22 cellular contexts compared by ENCODE assay signal in genomic region chr13:94236876-94237275, GRCh38.
A peak's percentile ranks its signal among the peaks of the same experiment; 100 is the strongest.
DNase-seq lines count a peak whose midpoint lies in the region; ATAC-seq lines count a peak whose summit lies in the region.
"Had no signal": no experiment of that assay in that cellular context is flagged by ENCODE, and none has a peak within 500 bp of the region (broad histone marks: within the 10 kb centered on the region; RNA-seq: fewer than 3 reads in every experiment).

No MANE protein-coding gene starts in this region.

- no peaks in the 10 kb centered on the region for H3K36me3 Mint-ChIP-seq in activated CD8-positive, alpha-beta memory T cell treated with anti-CD3 and anti-CD28 coated beads, Interleukin-2, amount 10 ng/mL, durations not matched to agents 7 days and 5 days
- H3K36me3 Mint-ChIP-seq in activated naive CD8-positive, alpha-beta T cell treated with anti-CD3 and anti-CD28 coated beads, Interleukin-2, amount 50 U/mL, for 24 hours (ENCODE audit: low read depth), result no peaks in the 10 kb centered on the region
- H3K36me3 Mint-ChIP-seq: CD8-positive, alpha-beta T cell; memory B cell had no signal

- no peak overlapping the region for H3K4me3 Mint-ChIP-seq in activated CD8-positive, alpha-beta memory T cell treated with anti-CD3 and anti-CD28 coated beads, Interleukin-2, amount 10 ng/mL, durations not matched to agents 7 days and 5 days
- peak overlapping the region; percentile 3 for H3K4me3 Mint-ChIP-seq in activated naive CD8-positive, alpha-beta T cell treated with anti-CD3 and anti-CD28 coated beads, Interleukin-2, amount 50 U/mL, for 24 hours
- H3K4me3 Mint-ChIP-seq: memory B cell; nephron progenitor cell; T-helper 2 cell treated with Interferon-gamma antibody and Interleukin-4, amounts not matched to agents 5 μg/mL and 100 μg/mL, for 36 hours had no signal

- H3K9me3 Mint-ChIP-seq in activated CD8-positive, alpha-beta memory T cell treated with anti-CD3 and anti-CD28 coated beads, Interleukin-2, amount 10 ng/mL, durations not matched to agents 7 days and 5 days (ENCODE audit: low read depth), result no peaks in the 10 kb centered on the region
- H3K9me3 Mint-ChIP-seq in activated naive CD8-positive, alpha-beta T cell treated with anti-CD3 and anti-CD28 coated beads, Interleukin-2, amount 50 U/mL, for 24 hours, result no peaks in the 10 kb centered on the region
- H3K9me3 Mint-ChIP-seq: CD8-positive, alpha-beta T cell; nephron progenitor cell; T-helper 2 cell treated with Interferon-gamma antibody and Interleukin-4, amounts not matched to agents 5 μg/mL and 100 μg/mL, for 36 hours had no signal

- ATAC-seq in activated CD8-positive, alpha-beta memory T cell treated with anti-CD3 and anti-CD28 coated beads, Interleukin-2, amount 10 ng/mL, durations not matched to agents 7 days and 5 days, result peak; percentile 68
- peak; percentile 67 for ATAC-seq in activated naive CD8-positive, alpha-beta T cell treated with anti-CD3 and anti-CD28 coated beads, Interleukin-2, amount 50 U/mL, for 24 hours
- no peak for ATAC-seq in GM21423 (IDR thresholded peaks at IDR 0.05; ENCODE audit: unreplicated experiment)
- ATAC-seq: A549; CD8-positive, alpha-beta T cell had no signal

- no peak for DNase-seq in activated CD8-positive, alpha-beta memory T cell treated with anti-CD3 and anti-CD28 coated beads, Interleukin-2, amount 10 ng/mL, durations not matched to agents 7 days and 5 days
- DNase-seq in activated CD8-positive, alpha-beta memory T cell treated with anti-CD3 and anti-CD28 coated beads for 24 hours, result no peak
- DNase-seq in HT1080 (ENCODE audit: low read depth) (peak; percentile 34), renal cortical epithelial cell (ENCODE audit: low read depth) (peak; percentile 33), UCSD-AML1 (lab: John Stamatoyannopoulos, UW; ENCODE audit: unreplicated experiment) (no peak), cerebellar nuclear complex (lab: John Stamatoyannopoulos, UW) (no peak)
- DNase-seq in activated naive CD8-positive, alpha-beta T cell treated with anti-CD3 and anti-CD28 coated beads, Interleukin-2, amount 50 U/mL, for 24 hours, result no peak
- DNase-seq: activated CD4-positive, CD25-positive, alpha-beta regulatory T cell treated with anti-CD3 and anti-CD28 coated beads, Interleukin-2, amount 50 U/mL, for 72 hours; activated T-cell treated with anti-CD3 and anti-CD28 coated beads for 4 hours; CD8-positive, alpha-beta T cell; DMS79; hippocampal formation; kidney; NCI-H2081; NCI-H524 treated with DMSO at 0.1 percent for 48 hours; nephron progenitor cell; SIG-M5; stomach had no signal

- peaks cover 27% of the 10 kb centered on the region for H3K4me1 Mint-ChIP-seq in activated CD8-positive, alpha-beta memory T cell treated with anti-CD3 and anti-CD28 coated beads, Interleukin-2, amount 10 ng/mL, durations not matched to agents 7 days and 5 days
- H3K4me1 Mint-ChIP-seq in activated naive CD8-positive, alpha-beta T cell treated with anti-CD3 and anti-CD28 coated beads, Interleukin-2, amount 50 U/mL, for 24 hours, result peaks cover 50% of the 10 kb centered on the region

- CTCF ChIA-PET in activated CD8-positive, alpha-beta memory T cell treated with anti-CD3 and anti-CD28 coated beads, Interleukin-2, amount 10 ng/mL, durations not matched to agents 7 days and 5 days (lab: Charles Lee), result interaction anchor here (1.1 kb wide), 1 partner anchor 109 kb away, joined by 5 read pairs; no protein-coding TSS in a partner anchor

- peaks cover 6% of the 10 kb centered on the region for H3K27me3 Mint-ChIP-seq in activated CD8-positive, alpha-beta memory T cell treated with anti-CD3 and anti-CD28 coated beads, Interleukin-2, amount 10 ng/mL, durations not matched to agents 7 days and 5 days
- no peaks in the 10 kb centered on the region for H3K27me3 Mint-ChIP-seq in activated naive CD8-positive, alpha-beta T cell treated with anti-CD3 and anti-CD28 coated beads, Interleukin-2, amount 50 U/mL, for 24 hours
- H3K27me3 Mint-ChIP-seq: memory B cell had no signal

- no peak overlapping the region for H3K27ac Mint-ChIP-seq in activated CD8-positive, alpha-beta memory T cell treated with anti-CD3 and anti-CD28 coated beads, Interleukin-2, amount 10 ng/mL, durations not matched to agents 7 days and 5 days
- H3K27ac Mint-ChIP-seq in activated naive CD8-positive, alpha-beta T cell treated with anti-CD3 and anti-CD28 coated beads, Interleukin-2, amount 50 U/mL, for 24 hours, result peak overlapping the region; percentile 32
- H3K27ac Mint-ChIP-seq: memory B cell; T-helper 2 cell treated with Interferon-gamma antibody and Interleukin-4, amounts not matched to agents 5 μg/mL and 100 μg/mL, for 36 hours had no signal

Comparison
In these comparisons a context has a peak if more than half of its experiments do, and no peak if none do; other contexts are left out.
1. DNase-seq: peak in HT1080 (single experiment) and renal cortical epithelial cell (single experiment); none in activated CD8-positive, alpha-beta memory T cell treated with anti-CD3 and anti-CD28 coated beads, Interleukin-2, amount 10 ng/mL, durations not matched to agents 7 days and 5 days (single experiment), activated CD8-positive, alpha-beta memory T cell treated with anti-CD3 and anti-CD28 coated beads for 24 hours (single experiment), activated naive CD8-positive, alpha-beta T cell treated with anti-CD3 and anti-CD28 coated beads, Interleukin-2, amount 50 U/mL, for 24 hours (single experiment), UCSD-AML1 (single experiment) and cerebellar nuclear complex (0 of 2).